19 cellular contexts compared by ENCODE assay signal in the genomic region with DNA sequence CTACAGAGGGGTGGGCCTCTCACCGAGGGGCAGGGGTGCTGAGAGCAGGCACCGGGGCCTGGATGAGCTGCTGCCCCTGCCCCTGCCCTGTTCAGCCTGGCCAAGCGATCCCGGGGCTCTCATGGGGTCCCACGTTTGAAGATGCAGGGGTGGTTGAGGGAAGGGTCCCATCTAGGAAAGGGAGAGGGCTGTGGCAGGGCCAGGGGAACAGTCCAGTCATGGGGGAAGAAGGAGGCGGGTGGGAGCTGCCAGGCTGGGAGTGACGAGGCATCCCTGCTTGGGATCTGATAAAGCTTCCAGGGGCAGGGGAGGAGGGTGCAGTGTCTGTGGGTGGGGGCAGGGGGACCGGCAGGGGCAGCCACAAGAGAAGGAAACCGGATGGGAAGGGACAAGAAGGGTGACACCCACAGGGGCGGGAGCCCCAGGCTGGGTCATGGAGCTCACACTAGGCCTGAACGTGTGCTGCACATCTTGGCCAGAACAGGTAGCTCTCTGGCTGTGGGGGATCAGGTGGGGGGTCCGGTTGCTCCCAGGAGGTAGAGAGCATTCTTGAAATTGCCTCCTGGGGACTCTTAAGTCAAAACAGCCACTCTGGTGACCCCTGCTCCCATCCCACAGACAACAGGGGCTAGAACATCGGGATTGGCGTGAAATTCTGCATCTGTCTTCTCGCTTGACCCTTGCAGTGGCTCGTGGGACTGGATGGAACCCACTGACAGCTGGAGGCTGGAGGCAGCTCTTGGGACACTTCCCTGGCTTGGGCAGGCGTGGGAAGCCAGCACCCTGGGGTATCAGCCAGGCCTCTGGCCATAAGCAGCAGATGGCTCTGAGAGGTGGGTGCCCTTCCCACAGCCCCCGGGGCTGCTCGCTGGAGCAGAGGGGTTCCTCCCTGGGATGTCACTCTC. TPM values are rescaled to one million over a fixed set of nuclear protein-coding genes. Genes with fewer than 3 reads are reported as not detected.
DNase-seq lines count a peak whose midpoint lies in the region; ATAC-seq, FAIRE-seq and TF ChIP-seq lines count a peak whose summit lies in the region.
"Had no signal": no experiment of that assay in that cellular context is flagged by ENCODE, and none has a peak within 500 bp of the region (broad histone marks: within the 10 kb centered on the region; RNA-seq: fewer than 3 reads in every experiment).

No MANE protein-coding gene starts in this region.

- peak; percentile 90 for DNase-seq in CMK (ENCODE audit: low read depth)
- no peak for DNase-seq in Panc1 (ENCODE audit: low read depth, low spot score)
- DNase-seq in H1 (ENCODE audit: low read depth in 1 of 2, low spot score in 2 of 2), result no peak
- DNase-seq in gastrocnemius medialis, result no peak
- no peak for DNase-seq in esophagus muscularis mucosa (ENCODE audit: extremely low spot score)
- DNase-seq in T-helper 9 cell, result no peak
- DNase-seq: ACHN; CD4-positive, alpha-beta T cell; NCI-H1436 treated with DMSO at 0.1 percent for 48 hours; NCI-H2081 treated with DMSO at 0.1 percent for 48 hours; NCI-H510A; NCI-H774; Peyer's patch had no signal

- intact Hi-C loops in Panc1 (cut with micrococcal nuclease; ENCODE audit: unreplicated experiment) (no loop called here), gastrocnemius medialis (cut with DNase I; ENCODE audit: low total_unique reads) (no loop called here), esophagus muscularis mucosa (cut with DNase I) (no loop called here)

- H3K23ac ChIP-seq in H1 (ENCODE audit: insufficient read length), result no peak overlapping the region

- H4K5ac ChIP-seq in H1 (ENCODE audit: insufficient read length, low read depth, low read length), result no peak overlapping the region

- H4K20me1 ChIP-seq in H1 (replicated peaks in 1 of 2; ENCODE audit: control insufficient read depth in 1 of 2, insufficient read depth in 2 of 2, low read length in 2 of 2), result no peaks in the 10 kb centered on the region

- H3K9me3 ChIP-seq in Panc1 (ENCODE audit: control insufficient read depth, insufficient read depth, low read depth, low read length) (no peaks in the 10 kb centered on the region), H1 (ENCODE audit: insufficient read depth in 2 of 2, low read depth in 1 of 2, low read length in 1 of 2) (no peaks in the 10 kb centered on the region), gastrocnemius medialis (no peaks in the 10 kb centered on the region), esophagus muscularis mucosa (no peaks in the 10 kb centered on the region)
- H3K9me3 ChIP-seq: Peyer's patch had no signal

- no TSS peak for BruUV-seq in Panc1 (replicated peaks; lab: Mats Ljungman, UMichigan)

- H4K8ac ChIP-seq in H1 (ENCODE audit: extremely low read depth, insufficient read depth, low read length), result peak overlapping the region; percentile 35; the same call in 1 of the 2 replicates

- H3K56ac ChIP-seq in H1 (replicated peaks; ENCODE audit: insufficient read length, low read depth, low read length), result no peak overlapping the region

- H3K27ac ChIP-seq in Panc1 (ENCODE audit: low read length) (no peak overlapping the region), H1 (ENCODE audit: low read depth, low read length) (no peak overlapping the region), gastrocnemius medialis (peak overlapping the region; percentile 98), esophagus muscularis mucosa (replicated peaks in 1 of 4) (no peak overlapping the region)
- H3K27ac ChIP-seq: KMS-11, Peyer's patch had no signal

- H2BK120ac ChIP-seq in H1 (replicated peaks; ENCODE audit: low read depth, low read length), result no peak overlapping the region

- no peak overlapping the region for H3K14ac ChIP-seq in H1 (ENCODE audit: insufficient read length)

- no peaks in the 10 kb centered on the region for H3K23me2 ChIP-seq in H1 (ENCODE audit: low read depth, low read length)

- no peak overlapping the region for H3K18ac ChIP-seq in H1 (ENCODE audit: extremely low read depth, low read length)

- POLR2A ChIA-PET in Panc1 (lab: Charles Lee), result no interaction called here
- POLR2A ChIA-PET in H1 (lab: Charles Lee; ENCODE audit: partially characterized antibody), result no interaction called here

- no peak overlapping the region for H2AFZ ChIP-seq in H1 (ENCODE audit: low read length)

- 86% methylated on average over 17 of the region's 19 CpGs; no CpG with 5 or more reads in 1 of the 2 experiments for WGBS in H1 (ENCODE audit: extremely low coverage in 1 of 2, insufficient coverage in 1 of 2, insufficient read length in 1 of 2, insufficient replicate concordance in 2 of 2, low coverage in 1 of 2, low lambda C conversion rate in 2 of 2, missing lambda C conversion rate in 1 of 2), 2 experiments
- WGBS in esophagus muscularis mucosa, result 64% methylated on average over 13 of the region's 19 CpGs

- H3K27me3 ChIP-seq in Panc1 (ENCODE audit: control insufficient read depth, insufficient read depth, low read length) (no peaks in the 10 kb centered on the region), H1 (replicated peaks in 1 of 4; ENCODE audit: control insufficient read depth in 3 of 4, extremely low read depth in 1 of 4, insufficient read depth in 3 of 4, low read length in 3 of 4) (no peaks in the 10 kb centered on the region; a peak in 1 of 7 replicates), gastrocnemius medialis (no peaks in the 10 kb centered on the region), esophagus muscularis mucosa (peaks cover 0 to 38% (median 0%) of the 10 kb centered on the region in 4 donors)
- H3K27me3 ChIP-seq: Peyer's patch had no signal

- H3K4me3 ChIP-seq in Panc1 (ENCODE audit: low read depth in 2 of 2, low read length in 2 of 2) (no peak overlapping the region), H1 (ENCODE audit: extremely low read depth in 1 of 4, insufficient read depth in 2 of 4, low read depth in 3 of 4, low read length in 4 of 4) (no peak overlapping the region), gastrocnemius medialis (no peak overlapping the region), esophagus muscularis mucosa (no peak overlapping the region)
- H3K4me3 ChIP-seq: Peyer's patch had no signal

- no peaks in the 10 kb centered on the region for H3K79me1 ChIP-seq in H1 (ENCODE audit: low read depth, low read length)

- in situ Hi-C loops in Panc1 (cut with HindIII; ENCODE audit: low pct_unique_long_range_greater_than_20kb, low sequenced_read_pairs), result no loop called here
- in situ Hi-C loops in gastrocnemius medialis (cut with MboI; ENCODE audit: low sequenced_read_pairs in 4 of 4), result no loop called here

- H2BK5ac ChIP-seq in H1 (ENCODE audit: low read depth, low read length), result no peak overlapping the region; the same call in 1 of the 2 replicates

- H3K9ac ChIP-seq in H1 (replicated peaks in 1 of 4; ENCODE audit: extremely low read depth in 1 of 4, low read depth in 3 of 4, low read length in 3 of 4), result no peak overlapping the region
- H3K9ac ChIP-seq: KMS-11 had no signal

- no peak overlapping the region for H2BK20ac ChIP-seq in H1 (ENCODE audit: low read length)

- H3K4ac ChIP-seq in H1 (replicated peaks; ENCODE audit: insufficient read length, low read depth, low read length), result no peak overlapping the region

- H3K4me1 ChIP-seq in Panc1 (ENCODE audit: control insufficient read depth, insufficient read depth, low read length), result peaks cover 15% of the 10 kb centered on the region
- H3K4me1 ChIP-seq in H1 (replicated peaks in 1 of 4; ENCODE audit: control insufficient read depth in 3 of 4, insufficient read depth in 4 of 4, low read length in 3 of 4), result no peaks in the 10 kb centered on the region
- H3K4me1 ChIP-seq in gastrocnemius medialis, result peaks cover 41 to 54% of the 10 kb centered on the region in 2 donors
- peaks cover under 1 to 25% (median 2%) of the 10 kb centered on the region in 4 donors for H3K4me1 ChIP-seq in esophagus muscularis mucosa
- H3K4me1 ChIP-seq: Peyer's patch had no signal

- CTCF ChIA-PET in Panc1 (lab: Charles Lee), result no interaction called here
- CTCF ChIA-PET in H1 (lab: Charles Lee; ENCODE audit: partially characterized antibody), result interaction anchor here (0.7 to 1.9 kb wide), 8 partner anchors 8 to 83 kb away, joined by 3 to 7 read pairs (median 4); no protein-coding TSS in a partner anchor

- H3K79me2 ChIP-seq in H1 (ENCODE audit: control insufficient read depth in 1 of 2, insufficient read depth in 2 of 2, low read length in 2 of 2), result no peaks in the 10 kb centered on the region

- H2BK15ac ChIP-seq in H1 (ENCODE audit: low read length), result no peak overlapping the region

- no peak overlapping the region for H2BK12ac ChIP-seq in H1 (ENCODE audit: low read depth, low read length)

- TF ChIP-seq RAD21 in H1 (IDR thresholded peaks at IDR 0.05 in 1 of 2, conservative IDR thresholded peaks at IDR 0.05 in 1 of 2; ENCODE audit: low read depth in 2 of 2, low read length in 2 of 2), result no peak

- H2AK5ac ChIP-seq in H1 (ENCODE audit: low read depth, low read length), result no peak overlapping the region

- H3K4me2 ChIP-seq in H1 (ENCODE audit: insufficient read depth in 1 of 2, low read depth in 2 of 2, low read length in 2 of 2), result no peak overlapping the region
- H3K4me2 ChIP-seq: KMS-11 had no signal

- no peaks in the 10 kb centered on the region for H3K36me3 ChIP-seq in Panc1 (ENCODE audit: control insufficient read depth, insufficient read depth, low read length)
- H3K36me3 ChIP-seq in H1 (ENCODE audit: control insufficient read depth in 2 of 4, insufficient read depth in 4 of 4, low read length in 3 of 4), result no peaks in the 10 kb centered on the region
- no peaks in the 10 kb centered on the region for H3K36me3 ChIP-seq in gastrocnemius medialis
- H3K36me3 ChIP-seq in esophagus muscularis mucosa, result no peaks in the 10 kb centered on the region
- H3K36me3 ChIP-seq: Peyer's patch had no signal

- TF ChIP-seq CTCF in Panc1 (IDR thresholded peaks at IDR 0.05) (no peak), H1 (IDR thresholded peaks at IDR 0.05; ENCODE audit: control extremely low read depth in 1 of 3, insufficient read depth in 1 of 3, low read depth in 1 of 3, low read length in 3 of 3) (no peak), gastrocnemius medialis (IDR thresholded peaks at IDR 0.05 in 4 of 5, conservative IDR thresholded peaks at IDR 0.05 in 1 of 5) (no peak), esophagus muscularis mucosa (IDR thresholded peaks at IDR 0.05) (no peak)

- TF ChIP-seq POLR2A in H1 (IDR thresholded peaks at IDR 0.05; ENCODE audit: control extremely low read depth in 1 of 2, low read depth in 2 of 2, low read length in 2 of 2) (no peak), gastrocnemius medialis (IDR thresholded peaks at IDR 0.05) (no peak), esophagus muscularis mucosa (IDR thresholded peaks at IDR 0.05; ENCODE audit: low read depth) (no peak)

- no peak overlapping the region for H4K91ac ChIP-seq in H1 (replicated peaks; ENCODE audit: insufficient read length, low read length)

- TF ChIP-seq EP300 in H1 (IDR thresholded peaks at IDR 0.05; ENCODE audit: borderline replicate concordance in 1 of 2, low read depth in 2 of 2, low read length in 2 of 2) (no peak), esophagus muscularis mucosa (IDR thresholded peaks at IDR 0.05) (no peak)

- ATAC-seq in Panc1 (0 out of 2 replicates have a peak, but pooled peaks have one; percentile 46), gastrocnemius medialis (no peak), HG03521 (IDR thresholded peaks at IDR 0.05; ENCODE audit: unreplicated experiment) (no peak)
- ATAC-seq: HCT116, Right ventricle myocardium inferior, SK-N-SH treated with all-trans-retinoic acid at 6 μM for 48 hours had no signal

- no peak for FAIRE-seq in H1 (lab: Jason Lieb, UNC)

RNA-seq across cellular contexts. Expression of gene GATA5, which starts 58.0 kb away (rescaled TPM):
- total RNA-seq in Panc1 (2021; ENCODE audit: unreplicated experiment), result 53.2 TPM
- polyA plus RNA-seq in Panc1 (2012; ENCODE audit: insufficient read length), result 45.6 TPM
- total RNA-seq in H1 (2021; fragmentation: NEBNext Ultra II Directional; extraction: Animal tissue kit (Norgen Biotek cat#: 25700)), result 0.11 and 0.15 TPM in 2 replicates
- 0.08 TPM in 2 replicates for polyA plus RNA-seq in H1 (2011; rRNA removed)
- 0.10 TPM for polyA plus RNA-seq in H1 (2011; cell fraction: cytosol; rRNA removed)
- 0.14 TPM for polyA plus RNA-seq in H1 (2011; cell fraction: nucleus; rRNA removed)
- 0.11 to 0.17 TPM (median 0.12 TPM) in 3 of 4 replicates, not detected in the other for polyA plus RNA-seq in H1 (2012, experiment 1 of 2)
- polyA plus RNA-seq in H1 (2012, experiment 2 of 2), result 0.12 TPM
- polyA plus RNA-seq in H1 (2013, experiment 1 of 2), result 0.08 TPM
- 0.07 TPM for polyA plus RNA-seq in H1 (2013, experiment 2 of 2)
- 0.05 and 0.06 TPM in 2 replicates for polyA minus RNA-seq in H1 (2011; rRNA and poly(A)+ RNA removed)
- polyA minus RNA-seq in H1 (2011; cell fraction: cytosol; rRNA and poly(A)+ RNA removed), result not detected
- not detected for polyA minus RNA-seq in H1 (2011; cell fraction: nucleus; rRNA and poly(A)+ RNA removed)
- total RNA-seq in gastrocnemius medialis, result not detected
- under 1 TPM in 3 of 4 donors, not detected in 1; 0.33 to 0.78 (median 0.46) TPM for total RNA-seq in esophagus muscularis mucosa
- total RNA-seq: CD4-positive, alpha-beta T cell; M059J had no signal

Comparison
In these comparisons a context has a peak if more than half of its experiments do, and no peak if none do; other contexts are left out.
1. H3K27ac ChIP-seq: peak in gastrocnemius medialis (4 of 4); none in Panc1 (single experiment), H1 (single experiment) and esophagus muscularis mucosa (0 of 4).
2. RNA of gene GATA5, which starts 58.0 kb away (total RNA-seq): 53.2 TPM in Panc1 (single experiment); 0.33 to 0.78 TPM in esophagus muscularis mucosa, 0.11 to 0.15 TPM in H1 and not detected in gastrocnemius medialis; every median in the first group is over 10 times any median in the second.